Comparison of ENCODE assay signal across 18 cellular contexts in genomic region chr9:136596630-136597031, GRCh38. TPM values are rescaled to one million over a fixed set of nuclear protein-coding genes. Genes with fewer than 3 reads are reported as not detected.
DNase-seq lines count a peak whose midpoint lies in the region; ATAC-seq and TF ChIP-seq lines count a peak whose summit lies in the region.
"Had no signal": no experiment of that assay in that cellular context is flagged by ENCODE, and none has a peak within 500 bp of the region (broad histone marks: within the 10 kb centered on the region; RNA-seq: fewer than 3 reads in every experiment).

No MANE protein-coding gene starts in this region.

- no peak overlapping the region for H4K8ac ChIP-seq in neuronal stem cell (ENCODE audit: low read depth, low read length)

- H3K27me3 ChIP-seq in SJCRH30 = peaks cover 53% of the 10 kb centered on the region
- no peaks in the 10 kb centered on the region for H3K27me3 ChIP-seq in hepatocyte
- H3K27me3 ChIP-seq in neuronal stem cell (ENCODE audit: control insufficient read depth in 3 of 3, insufficient read depth in 3 of 3, low read depth in 1 of 3, low read length in 3 of 3) = no peaks in the 10 kb centered on the region

- H3K4ac ChIP-seq in neuronal stem cell (ENCODE audit: low read length) = no peak overlapping the region

- H3K14ac ChIP-seq in neuronal stem cell (ENCODE audit: low read length) = no peak overlapping the region

- peak overlapping the region; percentile 87 for H4K91ac ChIP-seq in neuronal stem cell (ENCODE audit: low read depth, low read length, poor library complexity)

- WGBS in hepatocyte (ENCODE audit: low lambda C conversion rate, missing lambda C conversion rate) = 73% methylated on average over 16 of the region's 16 CpGs
- no CpG with 5 or more reads among the region's 16 CpGs for WGBS in neuronal stem cell (ENCODE audit: extremely low coverage in 2 of 2, insufficient read length in 2 of 2, insufficient replicate concordance in 1 of 2), 2 donors

- H3K9me3 ChIP-seq in SJCRH30 (replicated peaks) (no peaks in the 10 kb centered on the region), hepatocyte (ENCODE audit: low read depth) (no peaks in the 10 kb centered on the region), neuronal stem cell (replicated peaks in 1 of 2; ENCODE audit: control insufficient read depth in 2 of 2, insufficient read depth in 1 of 2, low read depth in 1 of 2, low read length in 2 of 2) (peaks cover 5% of the 10 kb centered on the region in 2 donors)
- H3K9me3 ChIP-seq: Caco-2, stomach had no signal

- H3K79me1 ChIP-seq in neuronal stem cell (ENCODE audit: low read depth, low read length) = no peaks in the 10 kb centered on the region

- H3K23ac ChIP-seq in neuronal stem cell (ENCODE audit: low read depth, low read length, poor library complexity) = no peak overlapping the region

- no peaks in the 10 kb centered on the region for H3K9me2 ChIP-seq in hepatocyte (replicated peaks; ENCODE audit: insufficient read depth)

- no peak overlapping the region for H2AFZ ChIP-seq in hepatocyte
- H2AFZ ChIP-seq in neuronal stem cell (ENCODE audit: low read length) = peak overlapping the region; percentile 78

- no peaks in the 10 kb centered on the region for H4K20me1 ChIP-seq in hepatocyte (ENCODE audit: insufficient read depth, poor library complexity, severe bottlenecking)

- H2BK15ac ChIP-seq in neuronal stem cell (ENCODE audit: low read length) = peak overlapping the region; percentile 96

- no peaks in the 10 kb centered on the region for H3K36me3 ChIP-seq in SJCRH30
- H3K36me3 ChIP-seq in hepatocyte (replicated peaks; ENCODE audit: insufficient read depth, low read depth) = no peaks in the 10 kb centered on the region
- no peaks in the 10 kb centered on the region for H3K36me3 ChIP-seq in neuronal stem cell (replicated peaks in 1 of 2; ENCODE audit: control insufficient read depth in 2 of 2, insufficient read depth in 2 of 2, low read length in 2 of 2)
- H3K36me3 ChIP-seq: stomach had no signal

- no peak overlapping the region for H2BK120ac ChIP-seq in neuronal stem cell (ENCODE audit: low read depth, low read length)

- H3K18ac ChIP-seq in neuronal stem cell (ENCODE audit: low read length) = peak overlapping the region; percentile 86

- H3K4me3 ChIP-seq in SJCRH30 (no peak overlapping the region), hepatocyte (no peak overlapping the region), neuronal stem cell (ENCODE audit: low read length in 2 of 2) (no peak overlapping the region)
- H3K4me3 ChIP-seq: stomach had no signal

- H3K79me2 ChIP-seq in hepatocyte = no peaks in the 10 kb centered on the region

- H3K4me1 ChIP-seq in SJCRH30 = peaks cover 27% of the 10 kb centered on the region
- H3K4me1 ChIP-seq in hepatocyte (ENCODE audit: insufficient read depth) = peaks cover 17% of the 10 kb centered on the region
- H3K4me1 ChIP-seq in neuronal stem cell (ENCODE audit: control insufficient read depth in 2 of 2, insufficient read depth in 1 of 2, low read depth in 1 of 2, low read length in 2 of 2) = peaks cover 34 to 48% of the 10 kb centered on the region in 2 donors

- TF ChIP-seq CTCF in hepatocyte (IDR thresholded peaks at IDR 0.05; ENCODE audit: poor library complexity) = no peak

- H2AK5ac ChIP-seq in neuronal stem cell (ENCODE audit: low read depth, low read length) = peak overlapping the region; percentile 95

- H3K27ac ChIP-seq in SJCRH30 (no peak overlapping the region), hepatocyte (peak overlapping the region; percentile 71), neuronal stem cell (replicated peaks; ENCODE audit: low read length) (no peak overlapping the region)
- H3K27ac ChIP-seq: stomach had no signal

- H2BK5ac ChIP-seq in neuronal stem cell (ENCODE audit: low read length) = peak overlapping the region; percentile 96

- H3K9ac ChIP-seq in neuronal stem cell (ENCODE audit: low read depth, low read length, poor library complexity) = no peak overlapping the region

- peak; percentile 78 for DNase-seq in Ammon's horn (ENCODE audit: low spot score)
- peak; percentile 58 to 69 for DNase-seq in SJCRH30
- DNase-seq in hepatocyte (ENCODE audit: low spot score) = no peak
- DNase-seq in neuronal stem cell (ENCODE audit: low spot score) = no peak
- DNase-seq in Kasumi-1 (lab: John Stamatoyannopoulos, UW) = no peak
- DNase-seq in DMS153 treated with DMSO at 0.1 percent for 48 hours (lab: John Stamatoyannopoulos, UW; ENCODE audit: unreplicated experiment) = no peak
- no peak for DNase-seq in AML-193 (lab: John Stamatoyannopoulos, UW)
- DNase-seq: activated CD4-positive, CD25-positive, alpha-beta regulatory T cell treated with anti-CD3 and anti-CD28 coated beads, Interleukin-2, amount 50 U/mL, for 72 hours; Caco-2; IMR-90; left ventricle myocardium superior; naive B cell; NCI-H1930; NCI-H510A treated with DMSO at 0.1 percent for 48 hours; stomach had no signal

- H3K4me2 ChIP-seq in hepatocyte (no peak overlapping the region), neuronal stem cell (ENCODE audit: insufficient read depth, low read length, poor library complexity, severe bottlenecking) (no peak overlapping the region)

- no peak for ATAC-seq in HG03139 (IDR thresholded peaks at IDR 0.05; ENCODE audit: unreplicated experiment)
- ATAC-seq: activated T-helper 17 cell treated with anti-CD3 and anti-CD28 coated beads, Interleukin-2, amount 50 U/mL, for 72 hours; left ventricle myocardium superior; SK-N-SH treated with all-trans-retinoic acid at 6 μM for 48 hours had no signal

- H2BK12ac ChIP-seq in neuronal stem cell (ENCODE audit: low read length) = peak overlapping the region; percentile 67

RNA-seq across cellular contexts. Expression of gene NOTCH1, which starts 50.8 kb away (rescaled TPM):
- 25.8 and 28.5 TPM in 2 replicates for total RNA-seq in SJCRH30 (2014; rRNA removed; shearing (Covaris generic))
- 4.3 and 6.5 TPM in 2 replicates for total RNA-seq in hepatocyte
- 5.3 and 8.3 TPM in 2 replicates for polyA plus RNA-seq in hepatocyte
- 32.9 TPM for polyA plus RNA-seq in neuronal stem cell (2013, experiment 1 of 2)
- polyA plus RNA-seq in neuronal stem cell (2013, experiment 2 of 2) = 33.2 TPM

Comparison
In these comparisons a context has a peak if more than half of its experiments do, and no peak if none do; other contexts are left out.
1. DNase-seq: peak in Ammon's horn (single experiment) and SJCRH30 (2 of 2); none in hepatocyte (single experiment), neuronal stem cell (single experiment), Kasumi-1 (0 of 2), DMS153 treated with DMSO at 0.1 percent for 48 hours (single experiment) and AML-193 (0 of 2).